In the genomic region with DNA sequence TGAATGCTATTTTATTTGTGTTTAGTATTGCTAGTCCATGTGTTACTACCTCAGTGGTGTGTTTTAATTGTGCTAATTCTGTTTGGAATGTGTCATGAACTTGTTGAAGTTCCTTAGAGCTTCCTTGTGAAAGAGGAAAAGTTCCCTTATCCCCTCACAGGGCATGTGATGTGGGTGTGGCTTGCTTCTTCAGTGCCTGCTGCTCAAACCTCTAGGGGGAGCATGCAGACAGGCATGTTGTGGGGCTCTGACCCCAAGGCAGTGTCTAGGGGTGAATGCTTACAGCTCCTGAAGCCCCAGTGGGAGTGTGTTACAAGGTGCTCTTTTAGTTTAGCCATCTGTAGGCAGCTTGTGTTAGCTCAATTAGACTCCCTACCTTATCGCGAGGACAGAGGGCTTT, we compare ENCODE assay signal across 11 cellular contexts.
DNase-seq lines count a peak whose midpoint lies in the region; ATAC-seq and TF ChIP-seq lines count a peak whose summit lies in the region.
"Had no signal": no experiment of that assay in that cellular context is flagged by ENCODE, and none has a peak within 500 bp of the region (broad histone marks: within the 10 kb centered on the region; RNA-seq: fewer than 3 reads in every experiment).

No MANE protein-coding gene starts in this region.

- ATAC-seq in WTC11 = peak; percentile 75
- ATAC-seq: activated T-helper 17 cell treated with anti-CD3 and anti-CD28 coated beads, Interleukin-2, amount 50 U/mL, for 72 hours had no signal

- H3K4me1 ChIP-seq in left ventricle myocardium inferior (no peaks in the 10 kb centered on the region), vagina (no peaks in the 10 kb centered on the region)
- H3K4me1 ChIP-seq: SJSA1 had no signal

- no peak overlapping the region for H3K4me3 ChIP-seq in left ventricle myocardium inferior
- H3K4me3 ChIP-seq in vagina = no peak overlapping the region
- H3K4me3 ChIP-seq: SJSA1, upper lobe of left lung had no signal

- CTCF ChIA-PET in WTC11 (lab: Charles Lee) = interaction anchor here (1.2 kb wide), 3 partner anchors 10 to 14 kb away, joined by 4 to 7 read pairs (median 5); no protein-coding TSS in a partner anchor

- H3K4me3 Mint-ChIP-seq in WTC11 = no peak overlapping the region
- H3K4me3 Mint-ChIP-seq: activated T-helper 17 cell treated with anti-CD3 and anti-CD28 coated beads, Interleukin-2, amount 50 U/mL, for 72 hours had no signal

- POLR2A ChIA-PET in WTC11 (lab: Charles Lee) = no interaction called here

- H3K9me3 ChIP-seq in left ventricle myocardium inferior (replicated peaks) (no peaks in the 10 kb centered on the region), vagina (no peaks in the 10 kb centered on the region)
- H3K9me3 ChIP-seq: SJSA1, upper lobe of left lung had no signal

- peak; percentile 31 for DNase-seq in Daoy (ENCODE audit: low read depth)
- peak; percentile 1 for DNase-seq in HT1080 (ENCODE audit: low read depth)
- DNase-seq in WTC11 (ENCODE audit: low spot score) = peak; percentile 39
- DNase-seq in kidney tubule cell (ENCODE audit: low spot score) = peak; percentile 45
- no peak for DNase-seq in activated CD4-positive, CD25-positive, alpha-beta regulatory T cell treated with anti-CD3 and anti-CD28 coated beads, Interleukin-2, amount 50 U/mL, for 72 hours
- no peak for DNase-seq in left ventricle myocardium inferior
- DNase-seq in AG08395 (ENCODE audit: low spot score) = no peak
- DNase-seq in vagina (ENCODE audit: extremely low spot score in 2 of 2) = no peak

- H3K27ac ChIP-seq in left ventricle myocardium inferior (replicated peaks) (no peak overlapping the region), vagina (no peak overlapping the region)
- H3K27ac ChIP-seq: SJSA1, upper lobe of left lung had no signal

- H3K36me3 ChIP-seq in left ventricle myocardium inferior (no peaks in the 10 kb centered on the region), vagina (no peaks in the 10 kb centered on the region)
- H3K36me3 ChIP-seq: SJSA1, upper lobe of left lung had no signal

- H3K27me3 ChIP-seq in left ventricle myocardium inferior (ENCODE audit: low read depth) (no peaks in the 10 kb centered on the region), vagina (no peaks in the 10 kb centered on the region)
- H3K27me3 ChIP-seq: SJSA1, upper lobe of left lung had no signal

- H3K27me3 Mint-ChIP-seq in WTC11 (ENCODE audit: low read depth) = no peaks in the 10 kb centered on the region; the same call in 1 of the 2 replicates
- H3K27me3 Mint-ChIP-seq: activated T-helper 17 cell treated with anti-CD3 and anti-CD28 coated beads, Interleukin-2, amount 50 U/mL, for 72 hours had no signal

- H3K4me1 Mint-ChIP-seq in WTC11 = peaks cover 8% of the 10 kb centered on the region; the same call in 1 of the 2 replicates
- H3K4me1 Mint-ChIP-seq: activated T-helper 17 cell treated with anti-CD3 and anti-CD28 coated beads, Interleukin-2, amount 50 U/mL, for 72 hours had no signal

- no peak for TF ChIP-seq POLR2A in vagina (IDR thresholded peaks at IDR 0.05)

- no peak overlapping the region for H3K27ac Mint-ChIP-seq in WTC11
- H3K27ac Mint-ChIP-seq: activated T-helper 17 cell treated with anti-CD3 and anti-CD28 coated beads, Interleukin-2, amount 50 U/mL, for 72 hours had no signal

- TF ChIP-seq CTCF in WTC11 (IDR thresholded peaks at IDR 0.05) = no peak
- TF ChIP-seq CTCF in left ventricle myocardium inferior (IDR thresholded peaks at IDR 0.05; ENCODE audit: borderline replicate concordance) = no peak
- no peak for TF ChIP-seq CTCF in vagina (IDR thresholded peaks at IDR 0.05)

- H3K36me3 Mint-ChIP-seq in WTC11 = no peaks in the 10 kb centered on the region

- intact Hi-C loops in left ventricle myocardium inferior (cut with micrococcal nuclease) (no loop called here), vagina (cut with DNase I) (no loop called here)

- H3K9me3 Mint-ChIP-seq in WTC11 = no peaks in the 10 kb centered on the region
- H3K9me3 Mint-ChIP-seq: activated T-helper 17 cell treated with anti-CD3 and anti-CD28 coated beads, Interleukin-2, amount 50 U/mL, for 72 hours had no signal

TF ChIP-seq in WTC11, 78 proteins besides CTCF, POLR2A, EP300 and RAD21:
- TF ChIP-seq SP1 (CRISPR knock-in tag; conservative IDR thresholded peaks at IDR 0.05) (0 out of 2 replicates have a peak, but pooled peaks have one; percentile 18), PRRX2 (CRISPR knock-in tag; IDR thresholded peaks at IDR 0.05) (no peak)
- TF ChIP-seq, protein P1, sequence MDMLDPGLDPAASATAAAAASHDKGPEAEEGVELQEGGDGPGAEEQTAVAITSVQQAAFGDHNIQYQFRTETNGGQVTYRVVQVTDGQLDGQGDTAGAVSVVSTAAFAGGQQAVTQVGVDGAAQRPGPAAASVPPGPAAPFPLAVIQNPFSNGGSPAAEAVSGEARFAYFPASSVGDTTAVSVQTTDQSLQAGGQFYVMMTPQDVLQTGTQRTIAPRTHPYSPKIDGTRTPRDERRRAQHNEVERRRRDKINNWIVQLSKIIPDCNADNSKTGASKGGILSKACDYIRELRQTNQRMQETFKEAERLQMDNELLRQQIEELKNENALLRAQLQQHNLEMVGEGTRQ (CRISPR knock-in tag; IDR thresholded peaks at IDR 0.05) = peak; percentile 34; the same call in 1 of the 2 replicates

Comparison
In these comparisons a context has a peak if more than half of its experiments do, and no peak if none do; other contexts are left out.
1. DNase-seq: peak in Daoy (single experiment), HT1080 (single experiment), WTC11 (single experiment) and kidney tubule cell (single experiment); none in activated CD4-positive, CD25-positive, alpha-beta regulatory T cell treated with anti-CD3 and anti-CD28 coated beads, Interleukin-2, amount 50 U/mL, for 72 hours (single experiment), left ventricle myocardium inferior (single experiment), AG08395 (single experiment) and vagina (0 of 2).